In the genomic region with DNA sequence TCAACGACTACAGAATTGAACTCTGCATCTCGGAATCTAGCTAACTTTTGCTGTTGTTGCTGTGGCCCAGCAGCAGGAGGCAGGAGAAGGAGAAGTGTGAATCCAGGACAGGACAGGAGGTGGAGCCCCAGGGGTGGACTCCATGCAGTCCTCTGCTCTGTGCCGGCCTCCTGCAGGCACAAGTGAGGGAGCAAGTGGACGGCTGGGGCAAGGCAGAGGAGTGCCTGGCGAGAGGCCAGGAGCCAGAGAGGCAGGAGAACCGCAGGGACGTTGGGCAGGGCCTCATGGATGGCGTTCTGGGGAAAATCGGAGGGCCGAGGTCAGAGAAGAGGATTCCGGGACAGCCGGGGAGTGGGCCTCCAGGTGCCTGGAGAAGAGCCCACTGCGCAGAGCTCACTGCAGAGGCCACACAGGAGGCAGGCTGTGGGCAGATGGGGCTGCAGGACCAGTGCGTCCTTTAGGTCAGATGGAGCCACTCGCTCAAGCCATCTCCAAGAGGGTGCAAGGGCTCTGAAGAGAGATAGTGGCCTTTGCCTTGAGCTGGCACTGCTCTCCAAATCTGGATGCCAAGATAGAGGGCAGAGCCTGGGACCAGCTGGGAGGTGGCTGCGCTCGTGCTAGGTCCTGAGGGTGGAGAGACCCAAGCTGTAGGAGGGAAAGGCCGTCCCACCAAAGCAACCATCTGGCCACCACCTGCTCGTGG, we compare ENCODE assay signal across 10 cellular contexts.
A peak's percentile ranks its signal among the peaks of the same experiment; 100 is the strongest.
DNase-seq lines count a peak whose midpoint lies in the region; ATAC-seq and TF ChIP-seq lines count a peak whose summit lies in the region.
"Had no signal": no experiment of that assay in that cellular context is flagged by ENCODE, and none has a peak within 500 bp of the region (broad histone marks: within the 10 kb centered on the region; RNA-seq: fewer than 3 reads in every experiment).

No MANE protein-coding gene starts in this region.

- DNase-seq in ELF-1 (ENCODE audit: low read depth, low spot score) (peak; percentile 63), ascending aorta (ENCODE audit: low spot score in 2 of 2) (no peak), Right ventricle myocardium superior (peak; percentile 68), sigmoid colon (peak; percentile 76), kidney tubule cell (ENCODE audit: low spot score) (no peak)
- no peak for DNase-seq in CD4-positive, alpha-beta T cell
- DNase-seq: activated CD8-positive, alpha-beta memory T cell treated with anti-CD3 and anti-CD28 coated beads for 24 hours; NCI-H2171 had no signal

- intact Hi-C loops in ascending aorta (cut with DNase I) = loop anchor here (2.0 kb wide), 1 partner anchor 17 kb away; no protein-coding TSS in a partner anchor
- intact Hi-C loops in Right ventricle myocardium superior (cut with DNase I) = no loop called here
- intact Hi-C loops in sigmoid colon (cut with DNase I) = no loop called here
- intact Hi-C loops in CD4-positive, alpha-beta T cell (cut with DNase I, micrococcal nuclease) = no loop called here

- TF ChIP-seq CTCF in ascending aorta (IDR thresholded peaks at IDR 0.05) = peak in 2 of 3 experiments; percentile 24 to 32
- no peak for TF ChIP-seq CTCF in sigmoid colon (IDR thresholded peaks at IDR 0.05)
- TF ChIP-seq CTCF in CD4-positive, alpha-beta T cell (IDR thresholded peaks at IDR 0.05) = no peak

- H3K4me1 ChIP-seq in ascending aorta (peaks cover 49 to 89% of the 10 kb centered on the region in 2 donors), sigmoid colon (peaks cover 2 to 91% (median 75%) of the 10 kb centered on the region in 4 donors)

- H3K9me3 Mint-ChIP-seq in CD4-positive, alpha-beta T cell = no peaks in the 10 kb centered on the region

- no peaks in the 10 kb centered on the region for H3K4me1 Mint-ChIP-seq in CD4-positive, alpha-beta T cell (ENCODE audit: low read depth)

- H3K9me3 ChIP-seq in ascending aorta = no peaks in the 10 kb centered on the region
- no peaks in the 10 kb centered on the region for H3K9me3 ChIP-seq in sigmoid colon
- H3K9me3 ChIP-seq in CD4-positive, alpha-beta T cell (ENCODE audit: control insufficient read depth, low read length) = no peaks in the 10 kb centered on the region

- H3K36me3 Mint-ChIP-seq in CD4-positive, alpha-beta T cell (ENCODE audit: low read depth) = peaks cover 16% of the 10 kb centered on the region

- no peak overlapping the region for H3K4me3 Mint-ChIP-seq in CD4-positive, alpha-beta T cell

- H3K36me3 ChIP-seq in ascending aorta (peaks cover 0 to 25% of the 10 kb centered on the region in 2 donors), sigmoid colon (peaks cover 0 to 26% (median 4%) of the 10 kb centered on the region in 4 donors)

- WGBS in sigmoid colon, 2 donors = 84 to 85% methylated on average over 19 of the region's 19 CpGs

- no peak overlapping the region for H3K27ac Mint-ChIP-seq in CD4-positive, alpha-beta T cell

- CTCF ChIA-PET in CD4-positive, alpha-beta T cell (lab: Charles Lee) = no interaction called here

- ATAC-seq in Right ventricle myocardium superior (ENCODE audit: poor library complexity) = peak; percentile 36
- no peak for ATAC-seq in HG02981 (IDR thresholded peaks at IDR 0.05; ENCODE audit: unreplicated experiment)
- ATAC-seq in GM21528 (IDR thresholded peaks at IDR 0.05; ENCODE audit: low FRiP score, unreplicated experiment) = no peak
- no peak for ATAC-seq in CD4-positive, alpha-beta T cell (ENCODE audit: poor library complexity)

- H3K27ac ChIP-seq in ascending aorta (peak overlapping the region; percentile 84 to 95), sigmoid colon (peak overlapping the region; percentile 54 to 72 (median 68))
- H3K27ac ChIP-seq in CD4-positive, alpha-beta T cell (ENCODE audit: low read depth, low read length) = no peak overlapping the region

- POLR2A ChIA-PET in CD4-positive, alpha-beta T cell (lab: Charles Lee) = no interaction called here

- H3K4me3 ChIP-seq in ascending aorta (no peak overlapping the region), sigmoid colon (no peak overlapping the region)

- no peak for TF ChIP-seq EP300 in sigmoid colon (IDR thresholded peaks at IDR 0.05)

- no peak for TF ChIP-seq POLR2A in sigmoid colon (IDR thresholded peaks at IDR 0.05)

- H3K27me3 ChIP-seq in ascending aorta (no peaks in the 10 kb centered on the region), sigmoid colon (no peaks in the 10 kb centered on the region)
- H3K27me3 ChIP-seq in CD4-positive, alpha-beta T cell (ENCODE audit: control insufficient read depth, insufficient read depth, low read length) = no peaks in the 10 kb centered on the region

- H3K27me3 Mint-ChIP-seq in CD4-positive, alpha-beta T cell = no peaks in the 10 kb centered on the region

Comparison
In these comparisons a context has a peak if more than half of its experiments do, and no peak if none do; other contexts are left out.
1. DNase-seq: peak in ELF-1 (single experiment), Right ventricle myocardium superior (single experiment) and sigmoid colon (single experiment); none in ascending aorta (0 of 2), CD4-positive, alpha-beta T cell (0 of 10) and kidney tubule cell (single experiment).
2. CTCF ChIP-seq: peak in ascending aorta (2 of 3); none in sigmoid colon (0 of 4) and CD4-positive, alpha-beta T cell (single experiment).